In genomic region chr11:4393209-4394196, GRCh38 we compare ENCODE assay signal across 8 cellular contexts. TPM values are rescaled to one million over a fixed set of nuclear protein-coding genes. Genes with fewer than 3 reads are reported as not detected.
A peak's percentile ranks its signal among the peaks of the same experiment; 100 is the strongest.
DNase-seq lines count a peak whose midpoint lies in the region; ATAC-seq and TF ChIP-seq lines count a peak whose summit lies in the region.

Gene TRIM21, minus strand, starts transcription at chr11:4393702. Its CDS starts 3,293 bp downstream, at chr11:4390409.

- H3F3A ChIP-seq in OCI-LY1 (ENCODE audit: insufficient read depth, low read length) = no peaks in the 10 kb centered on the region

- H3K4me3 ChIP-seq in BLaER1 treated with 17β-estradiol and CSF1 and Interleukin-3, amounts not matched to agents 10 nM and 100 nM = peak within 1 kb of the TSS; percentile 75 to 99 (median 92)
- H3K4me3 ChIP-seq in OCI-LY1 (ENCODE audit: low read depth, low read length, poor library complexity, severe bottlenecking) (peak within 1 kb of the TSS; percentile 88), epithelial cell of esophagus (ENCODE audit: low read length) (peak within 1 kb of the TSS; percentile 96), mucosa of descending colon (peak within 1 kb of the TSS; percentile 94)

- H2AFZ ChIP-seq in OCI-LY1 (ENCODE audit: low read length) = peak within 1 kb of the TSS; percentile 81; the same call in 1 of the 2 replicates

- H3K36me3 ChIP-seq in BLaER1 treated with 17β-estradiol and CSF1 and Interleukin-3, amounts not matched to agents 10 nM and 100 nM = peaks cover 25 to 36% (median 30%) of the 10 kb centered on the region in 11 experiments
- H3K36me3 ChIP-seq in OCI-LY1 (ENCODE audit: insufficient read depth, low read length) = peaks cover 19% of the 10 kb centered on the region
- no peaks in the 10 kb centered on the region for H3K36me3 ChIP-seq in mucosa of descending colon (ENCODE audit: low read depth)

- peak within 1 kb of the TSS; percentile 79 to 96 (median 89) for H3K9ac ChIP-seq in BLaER1 treated with 17β-estradiol and CSF1 and Interleukin-3, amounts not matched to agents 10 nM and 100 nM
- peak within 1 kb of the TSS; percentile 82 for H3K9ac ChIP-seq in OCI-LY1 (ENCODE audit: low read length)

- H3K27me3 ChIP-seq in BLaER1 treated with 17β-estradiol and CSF1 and Interleukin-3, amounts not matched to agents 10 nM and 100 nM = no peaks in the 10 kb centered on the region
- H3K27me3 ChIP-seq in OCI-LY1 (ENCODE audit: insufficient read depth, low read length) = no peaks in the 10 kb centered on the region

- TF ChIP-seq CTCF in OCI-LY1 (IDR thresholded peaks at IDR 0.05; ENCODE audit: low read length) (no peak), epithelial cell of esophagus (IDR thresholded peaks at IDR 0.05; ENCODE audit: insufficient read depth, low read depth, low read length, missing control alignments) (no peak), mucosa of descending colon (IDR thresholded peaks at IDR 0.05) (no peak)

- H3K9me2 ChIP-seq in OCI-LY1 (ENCODE audit: low read depth, low read length) = no peaks in the 10 kb centered on the region

- 0 out of 22 replicates have a peak, but pooled peaks cover 0 to 8% (median 0%) of the 10 kb centered on the region in 11 experiments for H4K20me1 ChIP-seq in BLaER1 treated with 17β-estradiol and CSF1 and Interleukin-3, amounts not matched to agents 10 nM and 100 nM
- no peaks in the 10 kb centered on the region for H4K20me1 ChIP-seq in OCI-LY1 (ENCODE audit: insufficient read depth, low read length)

- intact Hi-C loops in mucosa of descending colon (cut with DNase I, micrococcal nuclease) = no loop called here

- peaks cover 1 to 24% (median 10%) of the 10 kb centered on the region in 11 experiments; a peak in 15 of 22 replicates for H3K9me3 ChIP-seq in BLaER1 treated with 17β-estradiol and CSF1 and Interleukin-3, amounts not matched to agents 10 nM and 100 nM (replicated peaks in 1 of 11)
- H3K9me3 ChIP-seq in OCI-LY1 (ENCODE audit: low read length) (no peaks in the 10 kb centered on the region), mucosa of descending colon (no peaks in the 10 kb centered on the region)

- peak within 1 kb of the TSS; percentile 79 to 98 (median 86) for H3K4me2 ChIP-seq in BLaER1 treated with 17β-estradiol and CSF1 and Interleukin-3, amounts not matched to agents 10 nM and 100 nM
- H3K4me2 ChIP-seq in OCI-LY1 (ENCODE audit: low read length) = peak within 1 kb of the TSS; percentile 75

- peaks cover 8 to 26% (median 12%) of the 10 kb centered on the region in 10 experiments; a peak in 18 of 20 replicates for H3K4me1 ChIP-seq in BLaER1 treated with 17β-estradiol and CSF1 and Interleukin-3, amounts not matched to agents 10 nM and 100 nM
- H3K4me1 ChIP-seq in OCI-LY1 (ENCODE audit: insufficient read depth, low read length, severe bottlenecking) = peaks cover 8% of the 10 kb centered on the region
- peaks cover 11% of the 10 kb centered on the region for H3K4me1 ChIP-seq in mucosa of descending colon (ENCODE audit: low read depth)

- peak within 1 kb of the TSS; percentile 76 to 94 (median 87) for H3K27ac ChIP-seq in BLaER1 treated with 17β-estradiol and CSF1 and Interleukin-3, amounts not matched to agents 10 nM and 100 nM
- no peak within 1 kb of the TSS for H3K27ac ChIP-seq in OCI-LY1 (ENCODE audit: low read depth, low read length, poor library complexity, severe bottlenecking)

- no peaks in the 10 kb centered on the region for H3K79me2 ChIP-seq in OCI-LY1 (ENCODE audit: insufficient read depth, low read length)

- DNase-seq in GM19238 (ENCODE audit: insufficient read length, low spot score) = peak; percentile 66
- peak; percentile 85 for DNase-seq in activated CD8-positive, alpha-beta memory T cell treated with anti-CD3 and anti-CD28 coated beads, Interleukin-2, amount 50 U/mL, for 4 hours
- DNase-seq in epithelial cell of esophagus (ENCODE audit: low read depth) = peak; percentile 87
- DNase-seq in mucosa of descending colon = peak; percentile 83 to 93 (median 90)
- DNase-seq in stimulated activated CD8-positive, alpha-beta memory T cell treated with anti-CD3 and anti-CD28 coated beads, Interleukin-4, amount 100 ng/mL, for 1 hour (ENCODE audit: low read depth in 2 of 2, low spot score in 1 of 2) = peak; percentile 65 to 75

- peak; percentile 100 for ATAC-seq in HG03442 (IDR thresholded peaks at IDR 0.05; ENCODE audit: unreplicated experiment)
- ATAC-seq in mucosa of descending colon = peak; percentile 100

RNA-seq across cellular contexts. Expression of gene TRIM21, which starts in this region (rescaled TPM):
- total RNA-seq in mucosa of descending colon = 10 to 100 TPM; 26.0 to 32.6 (median 29.2) TPM
